Comparison of ENCODE assay signal across 15 cellular contexts in genomic region chr7:25614415-25614814, GRCh38.
"Had no signal": no experiment of that assay in that cellular context is flagged by ENCODE, and none has a peak within 500 bp of the region (broad histone marks: within the 10 kb centered on the region; RNA-seq: fewer than 3 reads in every experiment).

No MANE protein-coding gene starts in this region.

- H3K27ac ChIP-seq: prostate gland, right lobe of liver, vagina had no signal

- H3K4me1 ChIP-seq: right lobe of liver, vagina had no signal

- H3K27me3 Mint-ChIP-seq: activated naive CD8-positive, alpha-beta T cell treated with anti-CD3 and anti-CD28 coated beads, Interleukin-2, amount 10 ng/mL, durations not matched to agents 7 days and 5 days had no signal

- H3K36me3 ChIP-seq: gastroesophageal sphincter, prostate gland, right lobe of liver, spleen, vagina had no signal

- H3K4me3 Mint-ChIP-seq: activated naive CD8-positive, alpha-beta T cell treated with anti-CD3 and anti-CD28 coated beads, Interleukin-2, amount 10 ng/mL, durations not matched to agents 7 days and 5 days; activated T-cell treated with anti-CD3 and anti-CD28 coated beads, Interleukin-2, amount 50 U/mL, for 4 hours; natural killer cell had no signal

- H3K36me3 Mint-ChIP-seq: natural killer cell had no signal

- H3K4me3 ChIP-seq: gastroesophageal sphincter, prostate gland, right lobe of liver, spleen, vagina had no signal

- DNase-seq: activated gamma-delta T cell; activated naive CD8-positive, alpha-beta T cell treated with anti-CD3 and anti-CD28 coated beads, Interleukin-2, amount 10 ng/mL, durations not matched to agents 7 days and 5 days; activated T-cell treated with anti-CD3 and anti-CD28 coated beads, Interleukin-2, amount 50 U/mL, for 4 hours; central memory CD4-positive, alpha-beta T cell; effector memory CD4-positive, alpha-beta T cell; hippocampal formation; natural killer cell; occipital lobe; right lobe of liver; spleen; stimulated activated naive CD4-positive, alpha-beta T cell had no signal

- ATAC-seq: activated CD4-positive, CD25-positive, alpha-beta regulatory T cell treated with anti-CD3 and anti-CD28 coated beads, Interleukin-2, amount 50 U/mL, for 24 hours; gastroesophageal sphincter; natural killer cell had no signal

- H3K27me3 ChIP-seq: gastroesophageal sphincter, right lobe of liver, spleen, vagina had no signal

- H3K27ac Mint-ChIP-seq: activated naive CD8-positive, alpha-beta T cell treated with anti-CD3 and anti-CD28 coated beads, Interleukin-2, amount 10 ng/mL, durations not matched to agents 7 days and 5 days; natural killer cell had no signal

- H3K9me3 Mint-ChIP-seq: natural killer cell had no signal

- H3K4me1 Mint-ChIP-seq: natural killer cell had no signal

- H3K9me3 ChIP-seq: prostate gland, right lobe of liver, vagina had no signal
